In genomic region chr20:36270744-36271638, GRCh38 we compare ENCODE assay signal across 1 cellular context.
TF ChIP-seq lines count a peak whose summit lies in the region.

No MANE protein-coding gene starts in this region.

TF ChIP-seq in HepG2, 621 proteins besides CTCF, POLR2A, EP300 and RAD21 (continued from another document and continues in another):
- TF ChIP-seq E2F1 (CRISPR knock-in tag; IDR thresholded peaks at IDR 0.05) (no peak), REST (IDR thresholded peaks at IDR 0.05; ENCODE audit: borderline replicate concordance in 1 of 2, low read depth in 1 of 2, low read length in 2 of 2) (peak in 1 of 2 experiments; percentile 31; a peak in 1 of 4 replicates), MAF1 (CRISPR knock-in tag; IDR thresholded peaks at IDR 0.05; ENCODE audit: borderline replicate concordance) (no peak), ZFP90 (CRISPR knock-in tag; IDR thresholded peaks at IDR 0.05; ENCODE audit: borderline replicate concordance) (no peak; the same call in 1 of the 2 replicates), RFX5 (IDR thresholded peaks at IDR 0.05; ENCODE audit: low read depth, low read length) (no peak), ZNF773 (CRISPR knock-in tag; IDR thresholded peaks at IDR 0.05; ENCODE audit: borderline replicate concordance) (no peak), ZNF34 (CRISPR knock-in tag; IDR thresholded peaks at IDR 0.05; ENCODE audit: borderline replicate concordance) (no peak), CAMTA2 (CRISPR knock-in tag; IDR thresholded peaks at IDR 0.05; ENCODE audit: borderline replicate concordance) (no peak), E2F5 (CRISPR knock-in tag; conservative IDR thresholded peaks at IDR 0.05) (no peak), RELA (CRISPR knock-in tag; IDR thresholded peaks at IDR 0.05) (no peak), NFRKB (IDR thresholded peaks at IDR 0.05) (no peak), TFAP4 (IDR thresholded peaks at IDR 0.05; ENCODE audit: borderline replicate concordance, low read depth) (peak; percentile 52; the same call in 1 of the 2 replicates), TFDP1 (CRISPR knock-in tag; IDR thresholded peaks at IDR 0.05; ENCODE audit: borderline replicate concordance) (no peak), ZNF800 (CRISPR knock-in tag; IDR thresholded peaks at IDR 0.05) (no peak), ZNF414 (CRISPR knock-in tag; IDR thresholded peaks at IDR 0.05) (no peak), NFE2 (CRISPR knock-in tag; IDR thresholded peaks at IDR 0.05) (no peak), ZBTB20 (CRISPR knock-in tag; IDR thresholded peaks at IDR 0.05; ENCODE audit: borderline replicate concordance, low read depth) (no peak), YY1 (IDR thresholded peaks at IDR 0.05; ENCODE audit: insufficient read depth, insufficient replicate concordance, low read depth, low read length) (peak; percentile 56), ZNF672 (CRISPR knock-in tag; IDR thresholded peaks at IDR 0.05) (no peak), SP4 (CRISPR knock-in tag; IDR thresholded peaks at IDR 0.05) (0 out of 2 replicates have a peak, but pooled peaks have one; percentile 42), DPF2 (CRISPR knock-in tag; IDR thresholded peaks at IDR 0.05; ENCODE audit: borderline replicate concordance, low read depth) (no peak), ZNF761 (CRISPR knock-in tag; conservative IDR thresholded peaks at IDR 0.05) (no peak), TBX2 (CRISPR knock-in tag; IDR thresholded peaks at IDR 0.05; ENCODE audit: borderline replicate concordance) (peak; percentile 46; the same call in 1 of the 2 replicates), PHF20 (CRISPR knock-in tag; IDR thresholded peaks at IDR 0.05) (peak; percentile 96), TEAD2 (CRISPR knock-in tag; IDR thresholded peaks at IDR 0.05) (no peak), MLLT10 (CRISPR knock-in tag; IDR thresholded peaks at IDR 0.05) (no peak), SATB2 (CRISPR knock-in tag; IDR thresholded peaks at IDR 0.05) (no peak), NR1H2 (CRISPR knock-in tag; IDR thresholded peaks at IDR 0.05; ENCODE audit: borderline replicate concordance, low read depth) (no peak), FOXP1 (IDR thresholded peaks at IDR 0.05) (no peak), FOXP1 (CRISPR knock-in tag; IDR thresholded peaks at IDR 0.05) (no peak; the same call in 1 of the 2 replicates), DR1 (CRISPR knock-in tag; IDR thresholded peaks at IDR 0.05) (no peak), ZNF253 (CRISPR knock-in tag; IDR thresholded peaks at IDR 0.05; ENCODE audit: borderline replicate concordance) (no peak), ZNF24 (IDR thresholded peaks at IDR 0.05) (no peak), ZNF768 (CRISPR knock-in tag; IDR thresholded peaks at IDR 0.05) (peak; percentile 42; the same call in 1 of the 2 replicates), RBM39 (IDR thresholded peaks at IDR 0.05; ENCODE audit: low read depth, low read length, poor library complexity, severe bottlenecking) (no peak), ZNF567 (CRISPR knock-in tag; IDR thresholded peaks at IDR 0.05; ENCODE audit: borderline replicate concordance) (no peak), AKNA (CRISPR knock-in tag; IDR thresholded peaks at IDR 0.05; ENCODE audit: borderline replicate concordance) (no peak), ZNF562 (CRISPR knock-in tag; IDR thresholded peaks at IDR 0.05; ENCODE audit: borderline replicate concordance) (no peak), HIVEP1 (CRISPR knock-in tag; IDR thresholded peaks at IDR 0.05) (no peak), ARNTL (CRISPR knock-in tag; IDR thresholded peaks at IDR 0.05) (peak; percentile 51; the same call in 1 of the 2 replicates), MIXL1 (CRISPR knock-in tag; IDR thresholded peaks at IDR 0.05) (peak; percentile 45; the same call in 1 of the 2 replicates), NFIB (CRISPR knock-in tag; IDR thresholded peaks at IDR 0.05; ENCODE audit: borderline replicate concordance) (no peak), ZBTB42 (CRISPR knock-in tag; IDR thresholded peaks at IDR 0.05) (no peak), ZNF660 (CRISPR knock-in tag; IDR thresholded peaks at IDR 0.05; ENCODE audit: borderline replicate concordance, low read depth) (no peak), ZNF275 (CRISPR knock-in tag; IDR thresholded peaks at IDR 0.05; ENCODE audit: borderline replicate concordance) (no peak), ZBTB34 (CRISPR knock-in tag; IDR thresholded peaks at IDR 0.05) (no peak), KLF15 (CRISPR knock-in tag; IDR thresholded peaks at IDR 0.05; ENCODE audit: borderline replicate concordance) (no peak), ZNF720 (CRISPR knock-in tag; IDR thresholded peaks at IDR 0.05) (no peak), ZNF138 (CRISPR knock-in tag; IDR thresholded peaks at IDR 0.05; ENCODE audit: low read depth) (0 out of 2 replicates have a peak, but pooled peaks have one; percentile 20), ZNF496 (CRISPR knock-in tag; IDR thresholded peaks at IDR 0.05; ENCODE audit: insufficient replicate concordance) (no peak)
